ENCODE assay signal across 8 cellular contexts in the genomic region with DNA sequence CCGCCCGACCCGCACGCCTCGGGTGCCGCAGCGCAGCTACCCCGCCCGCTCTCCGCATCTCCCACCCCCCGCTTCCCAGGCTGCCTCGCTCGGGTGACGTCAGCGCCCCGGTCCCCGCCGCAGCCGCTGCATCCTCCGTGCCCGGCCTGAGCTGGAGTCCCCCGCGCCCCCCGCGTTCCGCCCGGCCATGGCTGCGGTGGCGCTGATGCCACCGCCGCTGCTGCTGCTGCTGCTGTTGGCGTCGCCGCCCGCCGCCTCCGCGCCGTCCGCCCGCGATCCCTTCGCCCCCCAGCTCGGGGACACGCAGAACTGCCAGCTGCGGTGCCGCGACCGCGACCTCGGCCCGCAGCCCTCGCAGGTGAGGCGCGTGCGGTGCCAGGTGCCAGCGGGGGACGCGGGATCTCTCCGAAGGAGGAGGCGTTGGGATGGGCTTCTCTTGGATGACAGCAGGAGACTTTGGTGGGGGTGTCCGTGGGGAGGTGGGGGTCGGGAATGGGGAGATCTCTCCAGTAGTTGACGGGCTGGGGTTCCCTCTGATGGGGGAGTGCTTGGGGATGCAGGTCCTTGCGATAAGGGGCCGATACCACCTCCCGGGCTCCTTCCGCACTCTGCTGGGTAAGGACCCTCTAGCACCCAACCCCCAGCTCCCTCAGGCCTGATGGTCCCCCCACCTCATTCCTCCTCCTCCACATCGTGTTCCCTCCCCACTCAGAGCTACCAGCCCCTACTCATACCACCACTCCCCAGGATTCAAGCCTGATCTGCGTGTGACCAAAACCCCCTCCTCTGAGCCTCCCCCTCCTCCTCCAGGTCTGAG. TPM values are rescaled to one million over a fixed set of nuclear protein-coding genes. Genes with fewer than 3 reads are reported as not detected.
DNase-seq lines count a peak whose midpoint lies in the region; ATAC-seq and TF ChIP-seq lines count a peak whose summit lies in the region.

A gene (plus strand): TSS at position 99 of the 817 bp plus-strand sequence. CDS start 89 bp downstream, at position 188.

- no peak for TF ChIP-seq CTCF in osteocyte (IDR thresholded peaks at IDR 0.05)

- no peaks in the 10 kb centered on the region for H3K9me3 Mint-ChIP-seq in osteocyte (ENCODE audit: unreplicated experiment)

- H3K4me3 Mint-ChIP-seq in osteocyte (ENCODE audit: unreplicated experiment): peak within 1 kb of the TSS; percentile 73

- H3K27me3 Mint-ChIP-seq in osteocyte (ENCODE audit: unreplicated experiment): peaks cover 44% of the 10 kb centered on the region

- H3K27ac Mint-ChIP-seq in osteocyte (ENCODE audit: unreplicated experiment): no peak within 1 kb of the TSS

- peak; percentile 10 for ATAC-seq in esophagus mucosa
- no peak for ATAC-seq in GM18505 (IDR thresholded peaks at IDR 0.05; ENCODE audit: unreplicated experiment)
- ATAC-seq in HG03565 (IDR thresholded peaks at IDR 0.05; ENCODE audit: unreplicated experiment): no peak
- no peak for ATAC-seq in HG02870 (IDR thresholded peaks at IDR 0.05; ENCODE audit: unreplicated experiment)

- H3K4me1 Mint-ChIP-seq in osteocyte (ENCODE audit: unreplicated experiment): peaks cover 15% of the 10 kb centered on the region

- no peak for TF ChIP-seq POLR2A in GM18505 (IDR thresholded peaks at IDR 0.05; ENCODE audit: borderline replicate concordance, extremely low read depth, insufficient read depth, insufficient read length)

- peak; percentile 41 for DNase-seq in NCI-H2171 treated with DMSO at 0.1 percent for 48 hours (lab: John Stamatoyannopoulos, UW)
- no peak for DNase-seq in NCI-H2171 (lab: John Stamatoyannopoulos, UW)
- peak; percentile 52 for DNase-seq in activated CD4-positive, alpha-beta T cell treated with anti-CD3 and anti-CD28 coated beads, Interleukin-2, amount 50 U/mL, for 1 hour
- no peak for DNase-seq in osteocyte (ENCODE audit: extremely low spot score, unreplicated experiment)

- peaks cover 4% of the 10 kb centered on the region for H3K36me3 Mint-ChIP-seq in osteocyte (ENCODE audit: unreplicated experiment)

RNA-seq across cellular contexts. Expression of the gene that starts here (rescaled TPM):
- 0.28 TPM for total RNA-seq in esophagus mucosa
- total RNA-seq in osteocyte: 4.7 and 5.9 TPM in 2 replicates

Comparison
In these comparisons a context has a peak if more than half of its experiments do, and no peak if none do; other contexts are left out.
1. DNase-seq: peak in NCI-H2171 treated with DMSO at 0.1 percent for 48 hours (single experiment) and activated CD4-positive, alpha-beta T cell treated with anti-CD3 and anti-CD28 coated beads, Interleukin-2, amount 50 U/mL, for 1 hour (single experiment); none in NCI-H2171 (single experiment) and osteocyte (single experiment).
2. Peak in ATAC-seq in esophagus mucosa; RNA of the gene not detected or under 1 TPM.